In genomic region chr14:70642313-70643235, GRCh38 we compare ENCODE assay signal across 8 cellular contexts. TPM values are rescaled to one million over a fixed set of nuclear protein-coding genes. Genes with fewer than 3 reads are reported as not detected.
DNase-seq lines count a peak whose midpoint lies in the region; ATAC-seq and TF ChIP-seq lines count a peak whose summit lies in the region.

No MANE protein-coding gene starts in this region.

- no peak overlapping the region for H2AK5ac ChIP-seq in mesendoderm (ENCODE audit: low read length)

- no peaks in the 10 kb centered on the region for H3K36me3 ChIP-seq in mesendoderm (ENCODE audit: control insufficient read depth, insufficient read depth, low read length)
- H3K36me3 ChIP-seq in transverse colon: no peaks in the 10 kb centered on the region

- H3K27me3 ChIP-seq in dorsolateral prefrontal cortex (peaks cover 0 to 50% (median 3%) of the 10 kb centered on the region in 45 donors), mesendoderm (ENCODE audit: insufficient read depth, low read length, poor library complexity) (no peaks in the 10 kb centered on the region), transverse colon (peaks cover 49% of the 10 kb centered on the region)

- H3K9ac ChIP-seq in mesendoderm (ENCODE audit: low read length): peak overlapping the region; percentile 76

- in situ Hi-C loops in transverse colon (cut with MboI; ENCODE audit: low pct_ligation_motif_present in 1 of 4, low pct_unique_long_range_greater_than_20kb in 1 of 4, low sequenced_read_pairs in 3 of 4): no loop called here

- H4K5ac ChIP-seq in mesendoderm (ENCODE audit: low read length): no peak overlapping the region

- no peaks in the 10 kb centered on the region for H3K9me3 ChIP-seq in transverse colon

- intact Hi-C loops in dorsolateral prefrontal cortex (cut with DNase I) (no loop called here), transverse colon (cut with DNase I; ENCODE audit: low total_unique reads) (no loop called here)

- peak overlapping the region; percentile 94 for H3K56ac ChIP-seq in mesendoderm (ENCODE audit: low read length)

- DNase-seq in NCI-H1694 treated with DMSO at 0.1 percent for 48 hours (lab: John Stamatoyannopoulos, UW): peak; percentile 23
- DNase-seq in NCI-H1694 (lab: John Stamatoyannopoulos, UW): no peak
- DNase-seq in T-helper 2 cell: peak in 3 of 5 experiments; percentile 7 to 49 (median 7)
- peak in 4 of 10 donors; percentile 8 to 48 (median 28) for DNase-seq in dorsolateral prefrontal cortex
- DNase-seq in mesendoderm: peak; percentile 88
- DNase-seq in transverse colon: peak; percentile 39

- peak overlapping the region; percentile 50 to 81 (median 69) for H3K4me3 ChIP-seq in dorsolateral prefrontal cortex
- peak overlapping the region; percentile 85 for H3K4me3 ChIP-seq in mesendoderm (ENCODE audit: low read length)
- H3K4me3 ChIP-seq in transverse colon: peak overlapping the region; percentile 53 to 66 (median 60)

- no peak for TF ChIP-seq POLR2A in transverse colon (IDR thresholded peaks at IDR 0.05)

- ATAC-seq in HG03196 (IDR thresholded peaks at IDR 0.05; ENCODE audit: unreplicated experiment): peak; percentile 28
- ATAC-seq in GM21360 (IDR thresholded peaks at IDR 0.05; ENCODE audit: unreplicated experiment): no peak

- H2BK15ac ChIP-seq in mesendoderm (replicated peaks; ENCODE audit: low read depth): no peak overlapping the region

- H3K23ac ChIP-seq in mesendoderm (ENCODE audit: low read length): peak overlapping the region; percentile 87

- H4K8ac ChIP-seq in mesendoderm (ENCODE audit: low read depth, low read length): no peak overlapping the region

- peak overlapping the region; percentile 97 for H3K4me2 ChIP-seq in mesendoderm (ENCODE audit: low read length)

- peak overlapping the region; percentile 61 for H2BK120ac ChIP-seq in mesendoderm (ENCODE audit: low read depth, low read length)

- H3K27ac ChIP-seq in dorsolateral prefrontal cortex: peak overlapping the region in 17 of 59 donors; percentile 0 to 77 (median 30)
- peak overlapping the region; percentile 86 for H3K27ac ChIP-seq in mesendoderm (ENCODE audit: low read depth, low read length)
- peak overlapping the region in 3 of 4 donors; percentile 13 to 52 (median 32) for H3K27ac ChIP-seq in transverse colon

- H3K18ac ChIP-seq in mesendoderm (ENCODE audit: low read length): peak overlapping the region; percentile 95

- H3K79me1 ChIP-seq in mesendoderm (ENCODE audit: low read length): peaks cover 7% of the 10 kb centered on the region

- peak overlapping the region; percentile 77 for H2BK5ac ChIP-seq in mesendoderm (ENCODE audit: low read length)

- peak overlapping the region; percentile 88 for H3K4ac ChIP-seq in mesendoderm (ENCODE audit: low read depth, low read length)

- H3K4me1 ChIP-seq in mesendoderm (ENCODE audit: control insufficient read depth, low read depth, low read length) (peaks cover 27% of the 10 kb centered on the region), transverse colon (peaks cover 0 to 15% (median 13%) of the 10 kb centered on the region in 4 donors)

- TF ChIP-seq CTCF in dorsolateral prefrontal cortex (IDR thresholded peaks at IDR 0.05 in 54 of 56, conservative IDR thresholded peaks at IDR 0.05 in 2 of 56; ENCODE audit: low read depth in 1 of 56, partially characterized antibody in 56 of 56) (no peak), transverse colon (IDR thresholded peaks at IDR 0.05) (no peak)

- TF ChIP-seq EP300 in transverse colon (IDR thresholded peaks at IDR 0.05; ENCODE audit: low read depth): no peak

- peaks cover 41% of the 10 kb centered on the region for H3K79me2 ChIP-seq in mesendoderm (ENCODE audit: control insufficient read depth, insufficient read depth, low read length)

- no CpG with 5 or more reads among the region's 50 CpGs for WGBS in mesendoderm (ENCODE audit: extremely low coverage, insufficient coverage, low lambda C conversion rate)
- WGBS in transverse colon (ENCODE audit: low coverage in 1 of 2), 2 donors: 7 to 83% methylated on average over 1 to 47 of the region's 50 CpGs

RNA-seq across cellular contexts. Expression of gene TTC9, which starts 0.9 kb away (rescaled TPM):
- total RNA-seq in dorsolateral prefrontal cortex (10 to 100 TPM in 115 of 120 experiments, 1 to 10 TPM in 5; 5.1 to 27.8 (median 17.5) TPM), transverse colon (1 to 10 TPM in 1 of 4 donors, under 1 TPM in 1, not detected in 2; 0.41 to 1.3 TPM)
- polyA plus RNA-seq in mesendoderm (2013, experiment 1 of 2): 9.7 TPM
- polyA plus RNA-seq in mesendoderm (2013, experiment 2 of 2): 10.1 TPM

RNA-seq across cellular contexts. Expression of gene MED6, which starts 42.1 kb away (rescaled TPM):
- 10 to 100 TPM; 41.4 to 79.3 (median 65.8) TPM for total RNA-seq in dorsolateral prefrontal cortex
- polyA plus RNA-seq in mesendoderm (2013, experiment 1 of 2): 40.8 TPM
- polyA plus RNA-seq in mesendoderm (2013, experiment 2 of 2): 39.8 TPM
- total RNA-seq in transverse colon: 10 to 100 TPM in 3 of 4 donors, 1 to 10 TPM in 1; 6.0 to 33.5 (median 23.7) TPM
